ENCODE assay signal across 27 cellular contexts in genomic region chr7:107254398-107254985, GRCh38.
"Had no signal": no experiment of that assay in that cellular context is flagged by ENCODE, and none has a peak within 500 bp of the region (broad histone marks: within the 10 kb centered on the region; RNA-seq: fewer than 3 reads in every experiment).

No MANE protein-coding gene starts in this region.

- ATAC-seq: left colon; left lung; lower lobe of right lung; naive thymus-derived CD8-positive, alpha-beta T cell; sciatic nerve; stimulated activated effector memory CD8-positive, alpha-beta T cell treated with anti-CD3 and anti-CD28 coated beads, Interleukin-12 subunit alpha, Interleukin-12 subunit beta, amount 100 ng/mL, for 72 hours; upper lobe of right lung had no signal

- FAIRE-seq: kidney, urothelium cell line had no signal

- H3K9me3 ChIP-seq: heart left ventricle, left lung, lower lobe of right lung, neutrophil, right atrium auricular region, spleen, suprapubic skin, thoracic aorta, tibial artery, upper lobe of right lung had no signal

- H3K9me3 Mint-ChIP-seq: immature natural killer cell; naive thymus-derived CD8-positive, alpha-beta T cell; nephron; neural crest cell; stimulated activated effector memory CD8-positive, alpha-beta T cell treated with anti-CD3 and anti-CD28 coated beads, Interleukin-12 subunit alpha, Interleukin-12 subunit beta, amount 100 ng/mL, for 72 hours; stimulated activated naive CD8-positive, alpha-beta T cell treated with anti-CD3 and anti-CD28 coated beads, Interleukin-15, Interleukin-2, amounts not matched to agents 100 ng/mL and 50 ng/mL, for 24 hours had no signal

- H3K9ac ChIP-seq: parathyroid adenoma had no signal

- H3K4me3 Mint-ChIP-seq: immature natural killer cell; naive thymus-derived CD8-positive, alpha-beta T cell; nephron; neural crest cell; stimulated activated effector memory CD8-positive, alpha-beta T cell treated with anti-CD3 and anti-CD28 coated beads, Interleukin-12 subunit alpha, Interleukin-12 subunit beta, amount 100 ng/mL, for 72 hours; stimulated activated naive CD8-positive, alpha-beta T cell treated with anti-CD3 and anti-CD28 coated beads, Interleukin-15, Interleukin-2, amounts not matched to agents 100 ng/mL and 50 ng/mL, for 24 hours had no signal

- H3K4me1 Mint-ChIP-seq: immature natural killer cell; stimulated activated effector memory CD8-positive, alpha-beta T cell treated with anti-CD3 and anti-CD28 coated beads, Interleukin-12 subunit alpha, Interleukin-12 subunit beta, amount 100 ng/mL, for 72 hours had no signal

- H3K27ac Mint-ChIP-seq: immature natural killer cell; nephron; stimulated activated effector memory CD8-positive, alpha-beta T cell treated with anti-CD3 and anti-CD28 coated beads, Interleukin-12 subunit alpha, Interleukin-12 subunit beta, amount 100 ng/mL, for 72 hours; stimulated activated naive CD8-positive, alpha-beta T cell treated with anti-CD3 and anti-CD28 coated beads, Interleukin-15, Interleukin-2, amounts not matched to agents 100 ng/mL and 50 ng/mL, for 24 hours had no signal

- H3K4me3 ChIP-seq: heart left ventricle, left lung, lower lobe of right lung, right atrium auricular region, skin epidermis, spleen, suprapubic skin, thoracic aorta, tibial artery, upper lobe of right lung had no signal

- DNase-seq: heart left ventricle; immature natural killer cell; kidney; left colon; left lung; lower lobe of right lung; mammary epithelial cell; mesenchymal stem cell; naive thymus-derived CD8-positive, alpha-beta T cell; spleen; stimulated activated CD4-positive, alpha-beta T cell treated with anti-CD3 and anti-CD28 coated beads, Interleukin-4, amount 100 ng/mL, for 24 hours; stimulated activated naive CD4-positive, alpha-beta T cell; tibial artery; trophoblast cell; upper lobe of right lung had no signal

- H3K36me3 ChIP-seq: heart left ventricle, left lung, lower lobe of right lung, neutrophil, right atrium auricular region, spleen, suprapubic skin, thoracic aorta, tibial artery, upper lobe of right lung had no signal

- H3K27me3 Mint-ChIP-seq: naive thymus-derived CD8-positive, alpha-beta T cell; stimulated activated naive CD8-positive, alpha-beta T cell treated with anti-CD3 and anti-CD28 coated beads, Interleukin-15, Interleukin-2, amounts not matched to agents 100 ng/mL and 50 ng/mL, for 24 hours had no signal

- H3K4me1 ChIP-seq: left lung, lower lobe of right lung, parathyroid adenoma, spleen, suprapubic skin, upper lobe of right lung had no signal

- H3K27ac ChIP-seq: left lung, lower lobe of right lung, neutrophil, parathyroid adenoma, skin epidermis, spleen, suprapubic skin, tibial artery, upper lobe of right lung had no signal

- H2AFZ ChIP-seq: parathyroid adenoma had no signal

- H3K27me3 ChIP-seq: heart left ventricle, left lung, neutrophil, right atrium auricular region, spleen, suprapubic skin, tibial artery, upper lobe of right lung had no signal

- H3K79me2 ChIP-seq: parathyroid adenoma had no signal
